ENCODE assay signal across 1 cellular context in the genomic region with DNA sequence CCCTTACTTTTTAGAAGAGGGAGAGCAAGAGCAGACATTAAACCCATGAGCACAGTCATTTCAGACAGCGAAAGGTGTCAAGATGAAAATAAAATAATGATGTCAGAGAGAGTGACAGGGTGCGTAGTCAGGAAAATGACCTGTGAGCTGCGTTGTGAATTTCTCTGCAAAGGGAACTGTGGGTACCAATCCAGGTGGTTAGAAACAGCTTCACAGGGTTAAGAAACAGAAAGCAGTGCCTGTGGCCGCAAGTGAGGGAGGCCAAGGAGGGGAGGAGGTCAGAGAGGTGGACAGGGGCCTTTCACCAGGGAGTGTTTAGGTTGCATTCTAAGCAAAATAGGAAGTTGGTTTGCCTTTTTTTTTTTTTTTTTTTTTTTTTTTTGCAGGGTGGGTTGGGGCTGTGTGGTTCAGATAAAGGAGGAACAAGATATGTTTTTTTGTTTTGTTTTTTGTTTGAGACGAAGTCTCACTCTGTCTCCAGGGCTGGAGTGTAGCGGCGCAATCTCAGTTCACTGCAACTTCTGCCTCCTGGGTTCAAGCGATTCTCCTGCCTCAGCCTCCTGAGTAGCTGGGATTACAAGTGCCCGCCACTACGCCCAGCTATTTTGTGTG.
TF ChIP-seq lines count a peak whose summit lies in the region.

No MANE protein-coding gene starts in this region.

TF ChIP-seq in K562, 482 proteins besides CTCF, POLR2A, EP300 and RAD21 (continued from another document and continues in another):
- TF ChIP-seq, protein P1, sequence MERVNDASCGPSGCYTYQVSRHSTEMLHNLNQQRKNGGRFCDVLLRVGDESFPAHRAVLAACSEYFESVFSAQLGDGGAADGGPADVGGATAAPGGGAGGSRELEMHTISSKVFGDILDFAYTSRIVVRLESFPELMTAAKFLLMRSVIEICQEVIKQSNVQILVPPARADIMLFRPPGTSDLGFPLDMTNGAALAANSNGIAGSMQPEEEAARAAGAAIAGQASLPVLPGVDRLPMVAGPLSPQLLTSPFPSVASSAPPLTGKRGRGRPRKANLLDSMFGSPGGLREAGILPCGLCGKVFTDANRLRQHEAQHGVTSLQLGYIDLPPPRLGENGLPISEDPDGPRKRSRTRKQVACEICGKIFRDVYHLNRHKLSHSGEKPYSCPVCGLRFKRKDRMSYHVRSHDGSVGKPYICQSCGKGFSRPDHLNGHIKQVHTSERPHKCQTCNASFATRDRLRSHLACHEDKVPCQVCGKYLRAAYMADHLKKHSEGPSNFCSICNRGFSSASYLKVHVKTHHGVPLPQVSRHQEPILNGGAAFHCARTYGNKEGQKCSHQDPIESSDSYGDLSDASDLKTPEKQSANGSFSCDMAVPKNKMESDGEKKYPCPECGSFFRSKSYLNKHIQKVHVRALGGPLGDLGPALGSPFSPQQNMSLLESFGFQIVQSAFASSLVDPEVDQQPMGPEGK (CRISPR knock-in tag; IDR thresholded peaks at IDR 0.05; ENCODE audit: borderline replicate concordance): no peak
- TF ChIP-seq RBM17 (IDR thresholded peaks at IDR 0.05; ENCODE audit: borderline replicate concordance, low read depth, low read length): no peak
- TF ChIP-seq GATAD2B (IDR thresholded peaks at IDR 0.05; ENCODE audit: borderline replicate concordance): no peak
- no peak for TF ChIP-seq TEAD2 (tag; IDR thresholded peaks at IDR 0.05)
- TF ChIP-seq ZNF76 (CRISPR knock-in tag; IDR thresholded peaks at IDR 0.05; ENCODE audit: borderline replicate concordance): no peak
- peak; percentile 36; the same call in 1 of the 2 replicates for TF ChIP-seq NCOR1 (IDR thresholded peaks at IDR 0.05)
- no peak for TF ChIP-seq TCF7L2 (IDR thresholded peaks at IDR 0.05; ENCODE audit: low read depth, low read length)
- no peak for TF ChIP-seq ZC3H8 (IDR thresholded peaks at IDR 0.05)
- TF ChIP-seq KDM1A (IDR thresholded peaks at IDR 0.05): 0 out of 4 replicates have a peak, but pooled peaks of 1 of the 2 experiments have one; percentile 26
- TF ChIP-seq, protein P2, sequence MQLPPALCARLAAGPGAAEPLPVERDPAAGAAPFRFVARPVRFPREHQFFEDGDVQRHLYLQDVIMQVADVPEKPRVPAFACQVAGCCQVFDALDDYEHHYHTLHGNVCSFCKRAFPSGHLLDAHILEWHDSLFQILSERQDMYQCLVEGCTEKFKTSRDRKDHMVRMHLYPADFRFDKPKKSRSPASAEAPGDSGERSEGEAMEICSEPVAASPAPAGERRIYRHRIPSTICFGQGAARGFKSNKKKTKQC (CRISPR knock-in tag; IDR thresholded peaks at IDR 0.05): no peak
- TF ChIP-seq MTF1 (CRISPR knock-in tag; IDR thresholded peaks at IDR 0.05; ENCODE audit: borderline replicate concordance): no peak
- TF ChIP-seq NUFIP1 (IDR thresholded peaks at IDR 0.05; ENCODE audit: partially characterized antibody): no peak
- TF ChIP-seq HSF4 (CRISPR knock-in tag; IDR thresholded peaks at IDR 0.05; ENCODE audit: borderline replicate concordance): no peak
- TF ChIP-seq, protein P3, sequence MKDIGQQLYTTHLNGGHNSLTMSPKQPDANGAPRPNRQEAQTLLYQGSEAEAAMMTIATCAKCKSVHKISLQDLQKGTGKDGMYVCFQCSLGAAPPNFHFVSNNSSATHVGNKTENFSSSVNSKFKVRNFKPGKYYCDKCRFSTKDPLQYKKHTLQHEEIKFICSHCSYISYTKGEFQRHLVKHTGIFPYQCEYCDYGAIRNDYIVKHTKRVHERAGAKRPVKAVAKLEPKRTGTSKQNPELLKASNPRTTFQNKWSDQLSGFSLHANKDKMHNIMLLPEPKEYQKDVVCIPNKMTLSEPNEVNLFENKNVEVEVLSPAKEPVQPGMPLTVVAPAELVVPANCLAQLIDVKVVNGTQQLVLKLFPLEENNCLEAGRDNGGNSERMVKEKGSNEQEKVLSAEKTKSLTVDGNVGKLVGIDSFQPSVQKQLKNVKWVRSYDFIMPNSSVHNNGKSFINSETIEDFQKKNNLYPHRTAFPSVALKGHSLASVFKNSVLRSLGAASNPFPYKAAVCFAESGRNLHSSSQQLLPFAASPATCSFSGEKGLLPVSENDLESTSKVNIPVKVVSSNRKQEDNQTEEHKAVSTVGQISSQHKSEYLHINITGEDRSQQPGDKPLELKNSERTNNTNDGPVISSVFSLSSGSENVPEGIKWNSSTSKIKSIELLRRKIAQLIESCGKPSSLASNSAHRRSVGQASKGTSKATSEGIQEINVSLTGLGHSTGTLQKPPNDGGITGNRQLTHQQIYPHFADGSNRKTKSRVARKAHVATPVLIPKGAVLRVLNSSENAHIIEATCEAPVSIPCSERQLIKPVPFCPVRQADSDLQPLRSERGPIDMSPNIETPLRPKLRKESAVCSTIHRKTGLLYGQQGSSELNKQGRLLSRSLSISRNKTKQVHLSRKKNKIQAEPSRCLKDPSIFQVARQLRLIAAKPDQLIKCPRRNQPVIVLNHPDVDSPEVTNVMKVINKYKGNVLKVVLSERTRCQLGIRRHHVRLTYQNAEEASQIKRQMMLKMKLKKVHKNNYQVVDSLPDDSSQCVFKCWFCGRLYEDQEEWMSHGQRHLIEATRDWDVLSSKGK (CRISPR knock-in tag; IDR thresholded peaks at IDR 0.05): no peak
- TF ChIP-seq, protein P4, sequence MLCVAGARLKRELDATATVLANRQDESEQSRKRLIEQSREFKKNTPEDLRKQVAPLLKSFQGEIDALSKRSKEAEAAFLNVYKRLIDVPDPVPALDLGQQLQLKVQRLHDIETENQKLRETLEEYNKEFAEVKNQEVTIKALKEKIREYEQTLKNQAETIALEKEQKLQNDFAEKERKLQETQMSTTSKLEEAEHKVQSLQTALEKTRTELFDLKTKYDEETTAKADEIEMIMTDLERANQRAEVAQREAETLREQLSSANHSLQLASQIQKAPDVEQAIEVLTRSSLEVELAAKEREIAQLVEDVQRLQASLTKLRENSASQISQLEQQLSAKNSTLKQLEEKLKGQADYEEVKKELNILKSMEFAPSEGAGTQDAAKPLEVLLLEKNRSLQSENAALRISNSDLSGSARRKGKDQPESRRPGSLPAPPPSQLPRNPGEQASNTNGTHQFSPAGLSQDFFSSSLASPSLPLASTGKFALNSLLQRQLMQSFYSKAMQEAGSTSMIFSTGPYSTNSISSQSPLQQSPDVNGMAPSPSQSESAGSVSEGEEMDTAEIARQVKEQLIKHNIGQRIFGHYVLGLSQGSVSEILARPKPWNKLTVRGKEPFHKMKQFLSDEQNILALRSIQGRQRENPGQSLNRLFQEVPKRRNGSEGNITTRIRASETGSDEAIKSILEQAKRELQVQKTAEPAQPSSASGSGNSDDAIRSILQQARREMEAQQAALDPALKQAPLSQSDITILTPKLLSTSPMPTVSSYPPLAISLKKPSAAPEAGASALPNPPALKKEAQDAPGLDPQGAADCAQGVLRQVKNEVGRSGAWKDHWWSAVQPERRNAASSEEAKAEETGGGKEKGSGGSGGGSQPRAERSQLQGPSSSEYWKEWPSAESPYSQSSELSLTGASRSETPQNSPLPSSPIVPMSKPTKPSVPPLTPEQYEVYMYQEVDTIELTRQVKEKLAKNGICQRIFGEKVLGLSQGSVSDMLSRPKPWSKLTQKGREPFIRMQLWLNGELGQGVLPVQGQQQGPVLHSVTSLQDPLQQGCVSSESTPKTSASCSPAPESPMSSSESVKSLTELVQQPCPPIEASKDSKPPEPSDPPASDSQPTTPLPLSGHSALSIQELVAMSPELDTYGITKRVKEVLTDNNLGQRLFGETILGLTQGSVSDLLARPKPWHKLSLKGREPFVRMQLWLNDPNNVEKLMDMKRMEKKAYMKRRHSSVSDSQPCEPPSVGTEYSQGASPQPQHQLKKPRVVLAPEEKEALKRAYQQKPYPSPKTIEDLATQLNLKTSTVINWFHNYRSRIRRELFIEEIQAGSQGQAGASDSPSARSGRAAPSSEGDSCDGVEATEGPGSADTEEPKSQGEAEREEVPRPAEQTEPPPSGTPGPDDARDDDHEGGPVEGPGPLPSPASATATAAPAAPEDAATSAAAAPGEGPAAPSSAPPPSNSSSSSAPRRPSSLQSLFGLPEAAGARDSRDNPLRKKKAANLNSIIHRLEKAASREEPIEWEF (CRISPR knock-in tag; IDR thresholded peaks at IDR 0.05): no peak
- no peak for TF ChIP-seq SLC30A9 (CRISPR knock-in tag; IDR thresholded peaks at IDR 0.05)
- TF ChIP-seq PYGO2 (tag; IDR thresholded peaks at IDR 0.05): no peak
- TF ChIP-seq ZBTB49 (CRISPR knock-in tag; IDR thresholded peaks at IDR 0.05; ENCODE audit: borderline replicate concordance): no peak
- TF ChIP-seq, protein P5, sequence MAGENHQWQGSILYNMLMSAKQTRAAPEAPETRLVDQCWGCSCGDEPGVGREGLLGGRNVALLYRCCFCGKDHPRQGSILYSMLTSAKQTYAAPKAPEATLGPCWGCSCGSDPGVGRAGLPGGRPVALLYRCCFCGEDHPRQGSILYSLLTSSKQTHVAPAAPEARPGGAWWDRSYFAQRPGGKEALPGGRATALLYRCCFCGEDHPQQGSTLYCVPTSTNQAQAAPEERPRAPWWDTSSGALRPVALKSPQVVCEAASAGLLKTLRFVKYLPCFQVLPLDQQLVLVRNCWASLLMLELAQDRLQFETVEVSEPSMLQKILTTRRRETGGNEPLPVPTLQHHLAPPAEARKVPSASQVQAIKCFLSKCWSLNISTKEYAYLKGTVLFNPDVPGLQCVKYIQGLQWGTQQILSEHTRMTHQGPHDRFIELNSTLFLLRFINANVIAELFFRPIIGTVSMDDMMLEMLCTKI (IDR thresholded peaks at IDR 0.05; ENCODE audit: partially characterized antibody): no peak
- no peak for TF ChIP-seq RFX5 (IDR thresholded peaks at IDR 0.05; ENCODE audit: low read depth, low read length)
- no peak for TF ChIP-seq DACH1 (IDR thresholded peaks at IDR 0.05; ENCODE audit: partially characterized antibody)
- no peak for TF ChIP-seq CHD4 (IDR thresholded peaks at IDR 0.05; ENCODE audit: insufficient read depth, insufficient replicate concordance, low read depth, low read length, poor library complexity, severe bottlenecking)
- no peak for TF ChIP-seq RFX7 (CRISPR knock-in tag; IDR thresholded peaks at IDR 0.05)
- TF ChIP-seq TRIM24 (IDR thresholded peaks at IDR 0.05): no peak
- no peak for TF ChIP-seq ZSCAN29 (IDR thresholded peaks at IDR 0.05)
- TF ChIP-seq, protein P6, sequence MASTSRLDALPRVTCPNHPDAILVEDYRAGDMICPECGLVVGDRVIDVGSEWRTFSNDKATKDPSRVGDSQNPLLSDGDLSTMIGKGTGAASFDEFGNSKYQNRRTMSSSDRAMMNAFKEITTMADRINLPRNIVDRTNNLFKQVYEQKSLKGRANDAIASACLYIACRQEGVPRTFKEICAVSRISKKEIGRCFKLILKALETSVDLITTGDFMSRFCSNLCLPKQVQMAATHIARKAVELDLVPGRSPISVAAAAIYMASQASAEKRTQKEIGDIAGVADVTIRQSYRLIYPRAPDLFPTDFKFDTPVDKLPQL (IDR thresholded peaks at IDR 0.05; ENCODE audit: extremely low read depth, insufficient read length): no peak
